In genomic region chr7:130273081-130273699, GRCh38 we compare ENCODE assay signal across 9 cellular contexts. TPM values are rescaled to one million over a fixed set of nuclear protein-coding genes. Genes with fewer than 3 reads are reported as not detected.
A peak's percentile ranks its signal among the peaks of the same experiment; 100 is the strongest.
DNase-seq lines count a peak whose midpoint lies in the region; ATAC-seq, FAIRE-seq and TF ChIP-seq lines count a peak whose summit lies in the region.
"Had no signal": no experiment of that assay in that cellular context is flagged by ENCODE, and none has a peak within 500 bp of the region (broad histone marks: within the 10 kb centered on the region; RNA-seq: fewer than 3 reads in every experiment).

No MANE protein-coding gene starts in this region.

- TF ChIP-seq POLR2A in GM12891 (IDR thresholded peaks at IDR 0.05; ENCODE audit: low read depth, low read length): no peak

- H3K9me3 ChIP-seq in CD4-positive, alpha-beta memory T cell (ENCODE audit: control insufficient read depth in 1 of 2, low read length in 2 of 2): no peaks in the 10 kb centered on the region
- H3K9me3 ChIP-seq in thoracic aorta (no peaks in the 10 kb centered on the region), BE2C (no peaks in the 10 kb centered on the region)

- no peaks in the 10 kb centered on the region for H3K36me3 ChIP-seq in CD4-positive, alpha-beta memory T cell (ENCODE audit: insufficient read depth, low read length)
- no peaks in the 10 kb centered on the region for H3K36me3 ChIP-seq in thoracic aorta
- no peaks in the 10 kb centered on the region for H3K36me3 ChIP-seq in BE2C

- H3K4me3 ChIP-seq in CD4-positive, alpha-beta memory T cell (ENCODE audit: low read length in 2 of 2): no peak overlapping the region
- peak overlapping the region; percentile 70 for H3K4me3 ChIP-seq in thoracic aorta
- H3K4me3 ChIP-seq in BE2C (ENCODE audit: low read depth, low read length): no peak overlapping the region

- intact Hi-C loops in CD4-positive, alpha-beta memory T cell (cut with micrococcal nuclease): no loop called here

- TF ChIP-seq CTCF in thoracic aorta (IDR thresholded peaks at IDR 0.05): no peak
- no peak for TF ChIP-seq CTCF in BE2C (IDR thresholded peaks at IDR 0.05; ENCODE audit: low read depth, low read length)

- H3K27ac Mint-ChIP-seq in CD4-positive, alpha-beta memory T cell: no peak overlapping the region
- no peak overlapping the region for H3K27ac Mint-ChIP-seq in activated naive CD8-positive, alpha-beta T cell treated with anti-CD3 and anti-CD28 coated beads, Interleukin-2, amount 50 U/mL, for 24 hours

- H3K4me1 ChIP-seq in CD4-positive, alpha-beta memory T cell (ENCODE audit: insufficient read depth, low read length): no peaks in the 10 kb centered on the region
- H3K4me1 ChIP-seq in thoracic aorta (ENCODE audit: control insufficient read depth in 1 of 2, low read depth in 2 of 2) (peaks cover 15 to 40% of the 10 kb centered on the region in 2 donors), BE2C (no peaks in the 10 kb centered on the region)

- H3K4me1 Mint-ChIP-seq in CD4-positive, alpha-beta memory T cell: peaks cover 0 to 17% (median 5%) of the 10 kb centered on the region in 4 donors
- H3K4me1 Mint-ChIP-seq in activated naive CD8-positive, alpha-beta T cell treated with anti-CD3 and anti-CD28 coated beads, Interleukin-2, amount 50 U/mL, for 24 hours: peaks cover 22% of the 10 kb centered on the region

- CTCF ChIA-PET in CD4-positive, alpha-beta memory T cell (lab: Charles Lee; ENCODE audit: partially characterized antibody): no interaction called here

- POLR2A ChIA-PET in CD4-positive, alpha-beta memory T cell (lab: Charles Lee; ENCODE audit: partially characterized antibody): no interaction called here

- DNase-seq in CD4-positive, alpha-beta memory T cell: peak in 2 of 5 donors; percentile 1 to 3
- peak; percentile 95 for DNase-seq in NCI-H1436 treated with DMSO at 0.1 percent for 48 hours (lab: John Stamatoyannopoulos, UW)
- DNase-seq in activated naive CD8-positive, alpha-beta T cell treated with anti-CD3 and anti-CD28 coated beads, Interleukin-2, amount 50 U/mL, for 24 hours: no peak
- peak; percentile 43 for DNase-seq in inferior parietal cortex (ENCODE audit: extremely low spot score)
- no peak for DNase-seq in thoracic aorta (ENCODE audit: low spot score)
- no peak for DNase-seq in LoVo (ENCODE audit: low spot score)
- no peak for DNase-seq in BE2C
- DNase-seq in GM12891 (ENCODE audit: insufficient read length, low spot score): no peak

- H3K27me3 ChIP-seq in CD4-positive, alpha-beta memory T cell (ENCODE audit: insufficient read depth, low read length): no peaks in the 10 kb centered on the region
- H3K27me3 ChIP-seq in thoracic aorta (replicated peaks; ENCODE audit: insufficient read depth): no peaks in the 10 kb centered on the region
- H3K27me3 ChIP-seq in BE2C: peaks cover 5% of the 10 kb centered on the region

- H3K36me3 Mint-ChIP-seq in CD4-positive, alpha-beta memory T cell: no peaks in the 10 kb centered on the region
- H3K36me3 Mint-ChIP-seq in activated naive CD8-positive, alpha-beta T cell treated with anti-CD3 and anti-CD28 coated beads, Interleukin-2, amount 50 U/mL, for 24 hours (ENCODE audit: low read depth): no peaks in the 10 kb centered on the region

- no peak overlapping the region for H3K27ac ChIP-seq in CD4-positive, alpha-beta memory T cell (ENCODE audit: low read depth, low read length)
- H3K27ac ChIP-seq in thoracic aorta: no peak overlapping the region

- H3K4me3 Mint-ChIP-seq in CD4-positive, alpha-beta memory T cell: peak overlapping the region in 6 of 8 donors; percentile 19 to 46 (median 35)
- H3K4me3 Mint-ChIP-seq in activated naive CD8-positive, alpha-beta T cell treated with anti-CD3 and anti-CD28 coated beads, Interleukin-2, amount 50 U/mL, for 24 hours: peak overlapping the region; percentile 38

- FAIRE-seq in GM12891 (lab: Jason Lieb, UNC): no peak
- FAIRE-seq: GM18507 had no signal

- no peak for ATAC-seq in activated naive CD8-positive, alpha-beta T cell treated with anti-CD3 and anti-CD28 coated beads, Interleukin-2, amount 50 U/mL, for 24 hours
- ATAC-seq in thoracic aorta (ENCODE audit: insufficient number of reproducible peaks, low FRiP score, low read depth): no peak

- H3K27me3 Mint-ChIP-seq in CD4-positive, alpha-beta memory T cell: peaks cover 5 to 18% of the 10 kb centered on the region in 2 donors
- H3K27me3 Mint-ChIP-seq in activated naive CD8-positive, alpha-beta T cell treated with anti-CD3 and anti-CD28 coated beads, Interleukin-2, amount 50 U/mL, for 24 hours: peaks cover 11% of the 10 kb centered on the region

- no peaks in the 10 kb centered on the region for H3K9me3 Mint-ChIP-seq in CD4-positive, alpha-beta memory T cell
- no peaks in the 10 kb centered on the region for H3K9me3 Mint-ChIP-seq in activated naive CD8-positive, alpha-beta T cell treated with anti-CD3 and anti-CD28 coated beads, Interleukin-2, amount 50 U/mL, for 24 hours

TF ChIP-seq in GM12891, 5 proteins besides CTCF, POLR2A, EP300 and RAD21:
- TF ChIP-seq PAX5 (IDR thresholded peaks at IDR 0.05; ENCODE audit: insufficient read depth, low read length, severe bottlenecking) (no peak), POLR2AphosphoS5 (IDR thresholded peaks at IDR 0.05; ENCODE audit: low read depth, low read length) (no peak), SPI1 (IDR thresholded peaks at IDR 0.05; ENCODE audit: low read depth, low read length) (no peak), TAF1 (IDR thresholded peaks at IDR 0.05; ENCODE audit: low read depth, low read length) (no peak), POU2F2 (IDR thresholded peaks at IDR 0.05; ENCODE audit: low read depth, low read length) (no peak)

RNA-seq across cellular contexts. Expression of gene CPA2, which starts 6.5 kb away (rescaled TPM):
- total RNA-seq in CD4-positive, alpha-beta memory T cell: not detected
- not detected for polyA plus RNA-seq in CD4-positive, alpha-beta memory T cell
- total RNA-seq in thoracic aorta: under 1 TPM in 1 of 2 donors, not detected in 1; 0.41 TPM
- polyA plus RNA-seq in BE2C (2012; ENCODE audit: insufficient read depth, insufficient read length, low read depth): not detected
- 2.7 TPM for polyA plus RNA-seq in GM12891 (2012; ENCODE audit: low read depth, missing spikeins)

RNA-seq across cellular contexts. Expression of gene CPA4, which starts 19.8 kb away (rescaled TPM):
- total RNA-seq in CD4-positive, alpha-beta memory T cell: not detected
- polyA plus RNA-seq in CD4-positive, alpha-beta memory T cell: not detected
- not detected for total RNA-seq in thoracic aorta
- polyA plus RNA-seq in BE2C (2012; ENCODE audit: insufficient read depth, insufficient read length, low read depth): not detected
- polyA plus RNA-seq in GM12891 (2012; ENCODE audit: low read depth, missing spikeins): 4.7 TPM

Comparison
In these comparisons a context has a peak if more than half of its experiments do, and no peak if none do; other contexts are left out.
1. DNase-seq: peak in NCI-H1436 treated with DMSO at 0.1 percent for 48 hours (single experiment) and inferior parietal cortex (single experiment); none in activated naive CD8-positive, alpha-beta T cell treated with anti-CD3 and anti-CD28 coated beads, Interleukin-2, amount 50 U/mL, for 24 hours (single experiment), thoracic aorta (single experiment), LoVo (single experiment), BE2C (single experiment) and GM12891 (single experiment).